Comparison of ENCODE assay signal across 7 cellular contexts in genomic region chr22:16911340-16911739, GRCh38.
DNase-seq lines count a peak whose midpoint lies in the region; ATAC-seq and TF ChIP-seq lines count a peak whose summit lies in the region.
"Not testable (repeated sequence)": the region's sequence is repeated elsewhere in the genome, so short reads cannot be mapped to it uniquely, and the experiment has no call there.

No MANE protein-coding gene starts in this region.

- not testable (repeated sequence) for H3K9me2 ChIP-seq in GM23338 (ENCODE audit: insufficient read depth)

- TF ChIP-seq CTCF in CD14-positive monocyte (IDR thresholded peaks at IDR 0.05) (peak; percentile 58), GM23338 (conservative IDR thresholded peaks at IDR 0.05; ENCODE audit: low read depth in 2 of 2) (peak in 1 of 2 experiments; percentile 64; a peak in 2 of 4 replicates), OCI-LY3 (IDR thresholded peaks at IDR 0.05; ENCODE audit: low read depth, low read length) (peak; percentile 32), ascending aorta (IDR thresholded peaks at IDR 0.05) (peak in 2 of 3 experiments; percentile 18 to 21), epithelial cell of esophagus (IDR thresholded peaks at IDR 0.05; ENCODE audit: insufficient read depth, low read depth, low read length, missing control alignments) (peak; percentile 25), left ventricle myocardium inferior (IDR thresholded peaks at IDR 0.05; ENCODE audit: borderline replicate concordance) (peak; percentile 46), osteoblast (IDR thresholded peaks at IDR 0.05; ENCODE audit: extremely low read depth, low read depth, low read length) (peak; percentile 12)

- DNase-seq in CD14-positive monocyte (ENCODE audit: low spot score); ascending aorta (ENCODE audit: low spot score in 2 of 2); epithelial cell of esophagus (ENCODE audit: low read depth); left ventricle myocardium inferior; osteoblast (ENCODE audit: insufficient read length, low spot score, missing footprints): not testable (repeated sequence)
- peak; percentile 13 for DNase-seq in GM23338 (ENCODE audit: low spot score)

- not testable (repeated sequence) for H3K27ac ChIP-seq in GM23338 (ENCODE audit: low read depth); OCI-LY3 (ENCODE audit: low read length); ascending aorta; left ventricle myocardium inferior (replicated peaks); osteoblast (ENCODE audit: low read depth, low read length)

- not testable (repeated sequence) for H3K27me3 Mint-ChIP-seq in CD14-positive monocyte (ENCODE audit: low read depth in 3 of 3); GM23338 (ENCODE audit: insufficient read depth, low read depth, poor library complexity)

- not testable (repeated sequence) for H3K36me3 Mint-ChIP-seq in CD14-positive monocyte; GM23338 (ENCODE audit: low read depth)

- intact Hi-C loops in CD14-positive monocyte (cut with micrococcal nuclease), result loop anchor here in 1 of 2 donors (10.0 kb wide), 1 partner anchor 593 kb away; no protein-coding TSS in a partner anchor
- intact Hi-C loops in ascending aorta (cut with DNase I); left ventricle myocardium inferior (cut with micrococcal nuclease): not testable (repeated sequence)

- H2AFZ ChIP-seq in GM23338; OCI-LY3 (ENCODE audit: low read depth, low read length); osteoblast (ENCODE audit: low read length): not testable (repeated sequence)

- H3K27ac Mint-ChIP-seq in CD14-positive monocyte, GM23338: not testable (repeated sequence)

- not testable (repeated sequence) for H3K4me3 Mint-ChIP-seq in CD14-positive monocyte, GM23338

- not testable (repeated sequence) for H3K27me3 ChIP-seq in GM23338 (ENCODE audit: insufficient read depth); ascending aorta; osteoblast (ENCODE audit: insufficient read depth, low read length)
- H3K27me3 ChIP-seq in OCI-LY3 (ENCODE audit: low read depth, low read length), result peaks cover 22% of the 10 kb centered on the region
- H3K27me3 ChIP-seq in left ventricle myocardium inferior (ENCODE audit: low read depth), result peaks cover 81% of the 10 kb centered on the region

- not testable (repeated sequence) for H3K4me1 Mint-ChIP-seq in CD14-positive monocyte, GM23338

- H3K36me3 ChIP-seq in GM23338 (ENCODE audit: insufficient read depth); OCI-LY3 (replicated peaks; ENCODE audit: low read depth, low read length); ascending aorta; left ventricle myocardium inferior; osteoblast (ENCODE audit: insufficient read depth, low read length): not testable (repeated sequence)

- not testable (repeated sequence) for H3K4me3 ChIP-seq in GM23338; OCI-LY3 (ENCODE audit: low read length); ascending aorta; epithelial cell of esophagus (ENCODE audit: low read length); left ventricle myocardium inferior; osteoblast (ENCODE audit: insufficient read depth, low read length)

- not testable (repeated sequence) for H3K79me2 ChIP-seq in GM23338 (replicated peaks; ENCODE audit: insufficient read depth); OCI-LY3 (ENCODE audit: low read length); osteoblast (ENCODE audit: insufficient read depth, low read length)

- H3K4me2 ChIP-seq in GM23338; OCI-LY3 (ENCODE audit: low read length); osteoblast (ENCODE audit: insufficient read depth, low read length): not testable (repeated sequence)

- not testable (repeated sequence) for ATAC-seq in GM23338

- H4K20me1 ChIP-seq in GM23338 (replicated peaks; ENCODE audit: insufficient read depth); OCI-LY3 (ENCODE audit: insufficient read depth, low read length); osteoblast (ENCODE audit: insufficient read depth, low read length): not testable (repeated sequence)

- H3K9me3 ChIP-seq in OCI-LY3 (ENCODE audit: insufficient read depth, low read length); ascending aorta; left ventricle myocardium inferior (replicated peaks); osteoblast (ENCODE audit: low read depth, low read length): not testable (repeated sequence)

- not testable (repeated sequence) for H3F3A ChIP-seq in GM23338 (replicated peaks; ENCODE audit: low read depth)

- H3K9ac ChIP-seq in OCI-LY3 (ENCODE audit: low read length), result not testable (repeated sequence)

- not testable (repeated sequence) for H3K4me1 ChIP-seq in GM23338 (ENCODE audit: insufficient read depth); OCI-LY3 (ENCODE audit: low read length); ascending aorta; left ventricle myocardium inferior; osteoblast (ENCODE audit: insufficient read depth, low read length)

- H3K9me3 Mint-ChIP-seq in CD14-positive monocyte, result not testable (repeated sequence)
- H3K9me3 Mint-ChIP-seq in GM23338, result peaks cover 61% of the 10 kb centered on the region
